ENCODE assay signal across 24 cellular contexts in genomic region chr6:163841326-163841725, GRCh38.
"Had no signal": no experiment of that assay in that cellular context is flagged by ENCODE, and none has a peak within 500 bp of the region (broad histone marks: within the 10 kb centered on the region; RNA-seq: fewer than 3 reads in every experiment).

No MANE protein-coding gene starts in this region.

- H3K27ac Mint-ChIP-seq: activated CD8-positive, alpha-beta memory T cell treated with anti-CD3 and anti-CD28 coated beads, Interleukin-2, amount 10 ng/mL, durations not matched to agents 7 days and 5 days; activated naive CD4-positive, alpha-beta T cell treated with anti-CD3 and anti-CD28 coated beads, Interleukin-2, amount 50 U/mL, for 24 hours; activated T-cell treated with anti-CD3 and anti-CD28 coated beads, Interleukin-2, amount 50 U/mL, for 24 hours; activated T-helper 1 cell treated with anti-CD3 and anti-CD28 coated beads, Interleukin-12 subunit alpha, Interleukin-12 subunit beta, Interleukin-2, Interleukin-4 antibody, amounts not matched to agents 30 ng/mL and 10 ng/mL and 1 ng/mL, durations not matched to agents 14 hours and 24 hours and 36 hours; T-helper 17 cell; WTC11 had no signal

- DNase-seq: activated CD4-positive, alpha-beta T cell treated with anti-CD3 and anti-CD28 coated beads for 48 hours; activated CD4-positive, alpha-beta T cell treated with anti-CD3 and anti-CD28 coated beads, Interleukin-2, amount 50 U/mL, for 48 hours; activated CD4-positive, CD25-positive, alpha-beta regulatory T cell treated with anti-CD3 and anti-CD28 coated beads, Interleukin-2, amount 50 U/mL, for 72 hours; activated CD8-positive, alpha-beta memory T cell treated with anti-CD3 and anti-CD28 coated beads, Interleukin-2, amount 10 ng/mL, durations not matched to agents 7 days and 5 days; activated effector memory CD4-positive, alpha-beta T cell treated with Interleukin-2 at 50 U/mL for 16 hours; activated naive CD4-positive, alpha-beta T cell; activated T-cell treated with anti-CD3 and anti-CD28 coated beads, Interleukin-2, amount 50 U/mL, for 24 hours; brain microvascular endothelial cell; MM.1S; NCI-H1105; NCI-H1436; NCI-H1694 treated with DMSO at 0.1 percent for 48 hours; NCI-H2029 treated with DMSO at 0.1 percent for 48 hours; NCI-H345; NCI-H510A treated with DMSO at 0.1 percent for 48 hours; NCI-H69; Peyer's patch; SIG-M5; T-helper 17 cell; T-helper 9 cell had no signal

- H3K4me2 ChIP-seq: KMS-11 had no signal

- H3K27ac ChIP-seq: brain microvascular endothelial cell, KMS-11, Peyer's patch had no signal

- H3K4me3 Mint-ChIP-seq: activated CD8-positive, alpha-beta memory T cell treated with anti-CD3 and anti-CD28 coated beads, Interleukin-2, amount 10 ng/mL, durations not matched to agents 7 days and 5 days; activated naive CD4-positive, alpha-beta T cell treated with anti-CD3 and anti-CD28 coated beads, Interleukin-2, amount 50 U/mL, for 24 hours; activated T-cell treated with anti-CD3 and anti-CD28 coated beads, Interleukin-2, amount 50 U/mL, for 24 hours; activated T-helper 1 cell treated with anti-CD3 and anti-CD28 coated beads, Interleukin-12 subunit alpha, Interleukin-12 subunit beta, Interleukin-2, Interleukin-4 antibody, amounts not matched to agents 30 ng/mL and 10 ng/mL and 1 ng/mL, durations not matched to agents 14 hours and 24 hours and 36 hours; T-helper 17 cell; WTC11 had no signal

- H3K36me3 ChIP-seq: brain microvascular endothelial cell, Peyer's patch had no signal

- H3K27me3 ChIP-seq: brain microvascular endothelial cell, Peyer's patch had no signal

- H3K4me3 ChIP-seq: Peyer's patch had no signal

- ATAC-seq: activated CD8-positive, alpha-beta memory T cell treated with anti-CD3 and anti-CD28 coated beads, Interleukin-2, amount 10 ng/mL, durations not matched to agents 7 days and 5 days; T-helper 17 cell; WTC11 had no signal

- H3K9me3 Mint-ChIP-seq: activated naive CD4-positive, alpha-beta T cell treated with anti-CD3 and anti-CD28 coated beads, Interleukin-2, amount 50 U/mL, for 24 hours had no signal

- H3K4me1 Mint-ChIP-seq: activated CD8-positive, alpha-beta memory T cell treated with anti-CD3 and anti-CD28 coated beads, Interleukin-2, amount 10 ng/mL, durations not matched to agents 7 days and 5 days; activated naive CD4-positive, alpha-beta T cell treated with anti-CD3 and anti-CD28 coated beads, Interleukin-2, amount 50 U/mL, for 24 hours; T-helper 17 cell had no signal

- H3K4me1 ChIP-seq: Peyer's patch had no signal

- H3K9ac ChIP-seq: KMS-11 had no signal

- H3K36me3 Mint-ChIP-seq: activated CD8-positive, alpha-beta memory T cell treated with anti-CD3 and anti-CD28 coated beads, Interleukin-2, amount 10 ng/mL, durations not matched to agents 7 days and 5 days; activated naive CD4-positive, alpha-beta T cell treated with anti-CD3 and anti-CD28 coated beads, Interleukin-2, amount 50 U/mL, for 24 hours had no signal
